Comparison of ENCODE assay signal across 9 cellular contexts in genomic region chr1:226654046-226654445, GRCh38.
DNase-seq lines count a peak whose midpoint lies in the region; ATAC-seq lines count a peak whose summit lies in the region.
"Had no signal": no experiment of that assay in that cellular context is flagged by ENCODE, and none has a peak within 500 bp of the region (broad histone marks: within the 10 kb centered on the region; RNA-seq: fewer than 3 reads in every experiment).

No MANE protein-coding gene starts in this region.

- peak overlapping the region in 9 of 11 experiments; percentile 16 to 62 (median 46); a peak in 15 of 22 replicates for H3K9ac ChIP-seq in BLaER1 treated with 17β-estradiol and CSF1 and Interleukin-3, amounts not matched to agents 10 nM and 100 nM
- H3K9ac ChIP-seq in mucosa of rectum (ENCODE audit: low read depth in 1 of 2, low read length in 2 of 2): no peak overlapping the region

- peak; percentile 94 for DNase-seq in astrocyte of the hippocampus (ENCODE audit: low read depth, low spot score)
- DNase-seq in T-helper 9 cell: no peak
- no peak for DNase-seq in midbrain (lab: John Stamatoyannopoulos, UW)
- DNase-seq in stimulated activated CD4-positive, alpha-beta T cell treated with anti-CD3 and anti-CD28 coated beads, Interleukin-15, amount 100 ng/mL, for 24 hours: no peak
- DNase-seq: nucleus accumbens had no signal

- peak overlapping the region in 3 of 11 experiments; percentile 80 to 87 (median 85); a peak in 11 of 22 replicates for H3K4me2 ChIP-seq in BLaER1 treated with 17β-estradiol and CSF1 and Interleukin-3, amounts not matched to agents 10 nM and 100 nM

- peaks cover 0 to 1% (median 0%) of the 10 kb centered on the region in 11 experiments; a peak in 5 of 22 replicates for H3K36me3 ChIP-seq in BLaER1 treated with 17β-estradiol and CSF1 and Interleukin-3, amounts not matched to agents 10 nM and 100 nM
- H3K36me3 ChIP-seq in mucosa of rectum (ENCODE audit: control insufficient read depth in 2 of 2, insufficient read depth in 2 of 2, low read length in 2 of 2): no peaks in the 10 kb centered on the region

- H3K4me3 ChIP-seq in BLaER1 treated with 17β-estradiol and CSF1 and Interleukin-3, amounts not matched to agents 10 nM and 100 nM: peak overlapping the region in 2 of 10 experiments; percentile 12 to 36; a peak in 3 of 20 replicates
- H3K4me3 ChIP-seq in mucosa of rectum (ENCODE audit: low read length in 2 of 2): no peak overlapping the region

- no peaks in the 10 kb centered on the region for H3K9me3 ChIP-seq in BLaER1 treated with 17β-estradiol and CSF1 and Interleukin-3, amounts not matched to agents 10 nM and 100 nM (replicated peaks in 1 of 11)
- H3K9me3 ChIP-seq in mucosa of rectum (ENCODE audit: control insufficient read depth in 2 of 2, low read length in 2 of 2): no peaks in the 10 kb centered on the region

- ATAC-seq in HG02852 (IDR thresholded peaks at IDR 0.05; ENCODE audit: unreplicated experiment) (peak; percentile 23), GM18909 (IDR thresholded peaks at IDR 0.05; ENCODE audit: poor library complexity, unreplicated experiment) (no peak)

- H3K4me1 ChIP-seq in BLaER1 treated with 17β-estradiol and CSF1 and Interleukin-3, amounts not matched to agents 10 nM and 100 nM: peaks cover 0 to 68% (median 7%) of the 10 kb centered on the region in 10 experiments; a peak in 14 of 20 replicates
- H3K4me1 ChIP-seq in mucosa of rectum (ENCODE audit: control insufficient read depth in 2 of 2, insufficient read depth in 2 of 2, low read length in 2 of 2): peaks cover 32% of the 10 kb centered on the region in 2 donors

- H3K27ac ChIP-seq in BLaER1 treated with 17β-estradiol and CSF1 and Interleukin-3, amounts not matched to agents 10 nM and 100 nM: peak overlapping the region; percentile 28 to 77 (median 58); a peak in 20 of 22 replicates
- peak overlapping the region; percentile 51 to 74 for H3K27ac ChIP-seq in mucosa of rectum (ENCODE audit: low read depth in 2 of 2, low read length in 2 of 2)

- H4K20me1 ChIP-seq in BLaER1 treated with 17β-estradiol and CSF1 and Interleukin-3, amounts not matched to agents 10 nM and 100 nM: peaks cover 5 to 38% (median 24%) of the 10 kb centered on the region in 11 experiments; a peak in 17 of 22 replicates

- H3K27me3 ChIP-seq in BLaER1 treated with 17β-estradiol and CSF1 and Interleukin-3, amounts not matched to agents 10 nM and 100 nM: no peaks in the 10 kb centered on the region
- no peaks in the 10 kb centered on the region for H3K27me3 ChIP-seq in mucosa of rectum (ENCODE audit: control insufficient read depth in 2 of 2, insufficient read depth in 2 of 2, low read length in 2 of 2)

Comparison
In these comparisons a context has a peak if more than half of its experiments do, and no peak if none do; other contexts are left out.
1. H3K9ac ChIP-seq: peak in BLaER1 treated with 17β-estradiol and CSF1 and Interleukin-3, amounts not matched to agents 10 nM and 100 nM (9 of 11); none in mucosa of rectum (0 of 2).